10 cellular contexts compared by ENCODE assay signal in genomic region chr1:31509124-31510072, GRCh38.
DNase-seq lines count a peak whose midpoint lies in the region; ATAC-seq and FAIRE-seq lines count a peak whose summit lies in the region.
"Had no signal": no experiment of that assay in that cellular context is flagged by ENCODE, and none has a peak within 500 bp of the region (broad histone marks: within the 10 kb centered on the region; RNA-seq: fewer than 3 reads in every experiment).

No MANE protein-coding gene starts in this region.

- DNase-seq in GM18507 (ENCODE audit: extremely low spot score, insufficient read length, low read depth), result peak; percentile 58
- DNase-seq in NOMO-1 (lab: John Stamatoyannopoulos, UW; ENCODE audit: unreplicated experiment in 2 of 2), result peak; percentile 56 to 64
- peak; percentile 27 for DNase-seq in renal cortical epithelial cell (ENCODE audit: low read depth)
- no peak for DNase-seq in stimulated activated CD4-positive, alpha-beta T cell treated with anti-CD3 and anti-CD28 coated beads, Interleukin-1b, Interleukin-23, amount 100 ng/mL, for 48 hours
- no peak for DNase-seq in SKM-1 (lab: John Stamatoyannopoulos, UW; ENCODE audit: unreplicated experiment)
- DNase-seq: cerebellar nuclear complex had no signal

- FAIRE-seq in GM18507 (lab: Jason Lieb, UNC), result peak; percentile 98

- ATAC-seq in GM21786 (IDR thresholded peaks at IDR 0.05; ENCODE audit: unreplicated experiment), result peak; percentile 52
- ATAC-seq in HG02610 (IDR thresholded peaks at IDR 0.05; ENCODE audit: unreplicated experiment), result no peak
- ATAC-seq: natural killer cell treated with Interleukin-12 subunit alpha and Interleukin-12 subunit beta and Interleukin-15 and Interleukin-18, amount 100 ng/mL, for 72 hours; T-cell had no signal

Comparison
In these comparisons a context has a peak if more than half of its experiments do, and no peak if none do; other contexts are left out.
1. DNase-seq: peak in GM18507 (single experiment), NOMO-1 (2 of 2) and renal cortical epithelial cell (single experiment); none in stimulated activated CD4-positive, alpha-beta T cell treated with anti-CD3 and anti-CD28 coated beads, Interleukin-1b, Interleukin-23, amount 100 ng/mL, for 48 hours (single experiment) and SKM-1 (single experiment).